Comparison of ENCODE assay signal across 8 cellular contexts in genomic region chr10:88080213-88080612, GRCh38.
DNase-seq lines count a peak whose midpoint lies in the region; ATAC-seq and TF ChIP-seq lines count a peak whose summit lies in the region.

No MANE protein-coding gene starts in this region.

- peaks cover 52% of the 10 kb centered on the region for H3K4me1 Mint-ChIP-seq in CD14-positive monocyte

- no peaks in the 10 kb centered on the region for H4K20me1 ChIP-seq in MM.1S (ENCODE audit: insufficient read depth, low read length)

- no peak overlapping the region for H3K4me3 Mint-ChIP-seq in CD14-positive monocyte

- H3K9me2 ChIP-seq in MM.1S (replicated peaks; ENCODE audit: insufficient read depth, low read length), result no peaks in the 10 kb centered on the region

- H3K36me3 ChIP-seq in MM.1S (replicated peaks; ENCODE audit: insufficient read depth, low read length) (no peaks in the 10 kb centered on the region), lower lobe of right lung (no peaks in the 10 kb centered on the region)

- ATAC-seq in GM21825 (IDR thresholded peaks at IDR 0.05; ENCODE audit: unreplicated experiment), result peak; percentile 49
- peak; percentile 71 to 90 for ATAC-seq in lower lobe of right lung
- no peak for ATAC-seq in GM19324 (IDR thresholded peaks at IDR 0.05; ENCODE audit: low FRiP score, unreplicated experiment)
- no peak for ATAC-seq in left cardiac atrium

- intact Hi-C loops in lower lobe of right lung (cut with DNase I), result no loop called here
- intact Hi-C loops in left cardiac atrium (cut with DNase I), result no loop called here
- intact Hi-C loops in CD14-positive monocyte (cut with micrococcal nuclease), result no loop called here

- H3K9me3 ChIP-seq in MM.1S (replicated peaks; ENCODE audit: insufficient read depth, low read length) (no peaks in the 10 kb centered on the region), lower lobe of right lung (no peaks in the 10 kb centered on the region)

- no peaks in the 10 kb centered on the region for H3K27me3 ChIP-seq in MM.1S (replicated peaks; ENCODE audit: insufficient read depth, low read length)
- H3K27me3 ChIP-seq in lower lobe of right lung (ENCODE audit: low read depth), result no peaks in the 10 kb centered on the region

- H3K4me1 ChIP-seq in MM.1S (ENCODE audit: low read length) (peaks cover 47% of the 10 kb centered on the region), lower lobe of right lung (peaks cover 29% of the 10 kb centered on the region)

- peaks cover 0 to 3% (median 0%) of the 10 kb centered on the region in 7 donors for H3K9me3 Mint-ChIP-seq in CD14-positive monocyte

- peaks cover 14% of the 10 kb centered on the region; the same call in 1 of the 2 replicates for H3F3A ChIP-seq in MM.1S (ENCODE audit: insufficient read depth, low read length)

- peak overlapping the region; percentile 53 for H3K4me2 ChIP-seq in MM.1S (ENCODE audit: low read depth, low read length)

- H3K27me3 Mint-ChIP-seq in CD14-positive monocyte (ENCODE audit: low read depth in 3 of 3), result no peaks in the 10 kb centered on the region

- TF ChIP-seq CTCF in GM13977 (IDR thresholded peaks at IDR 0.05; ENCODE audit: extremely low read depth, insufficient read depth, missing control alignments) (no peak), MM.1S (IDR thresholded peaks at IDR 0.05; ENCODE audit: low read length) (no peak), lower lobe of right lung (IDR thresholded peaks at IDR 0.05) (no peak), CD14-positive monocyte (IDR thresholded peaks at IDR 0.05) (no peak)

- in situ Hi-C loops in GM13977 (cut with MboI; ENCODE audit: low pct_unique_long_range_greater_than_20kb, low sequenced_read_pairs, unreplicated experiment), result no loop called here

- no peaks in the 10 kb centered on the region for H3K79me2 ChIP-seq in MM.1S (ENCODE audit: low read length)

- no peak overlapping the region for H3K27ac Mint-ChIP-seq in CD14-positive monocyte

- H3K4me3 ChIP-seq in MM.1S (ENCODE audit: low read length) (peak overlapping the region; percentile 1; the same call in 1 of the 2 replicates), lower lobe of right lung (no peak overlapping the region)

- peaks cover 0 to 4% of the 10 kb centered on the region in 2 donors for H3K36me3 Mint-ChIP-seq in CD14-positive monocyte

- DNase-seq in GM13977 (ENCODE audit: low spot score) (peak; percentile 44), MM.1S (peak; percentile 79), lower lobe of right lung (no peak), T1000 (lab: John Stamatoyannopoulos, UW) (no peak), left cardiac atrium (no peak), CD14-positive monocyte (ENCODE audit: low spot score) (no peak)

- no peak overlapping the region for H2AFZ ChIP-seq in MM.1S (ENCODE audit: low read length)

- no peak overlapping the region for H3K9ac ChIP-seq in MM.1S (ENCODE audit: low read length)

- H3K27ac ChIP-seq in MM.1S (ENCODE audit: low read length), result peak overlapping the region; percentile 27; the same call in 1 of the 2 replicates
- H3K27ac ChIP-seq in lower lobe of right lung, result no peak overlapping the region

Comparison
In these comparisons a context has a peak if more than half of its experiments do, and no peak if none do; other contexts are left out.
1. DNase-seq: peak in GM13977 (single experiment) and MM.1S (single experiment); none in lower lobe of right lung (single experiment), T1000 (single experiment), left cardiac atrium (single experiment) and CD14-positive monocyte (single experiment).
2. ATAC-seq: peak in GM21825 (single experiment) and lower lobe of right lung (2 of 2); none in GM19324 (single experiment) and left cardiac atrium (0 of 2).